8 cellular contexts compared by ENCODE assay signal in genomic region chr16:68328151-68328859, GRCh38. TPM values are rescaled to one million over a fixed set of nuclear protein-coding genes. Genes with fewer than 3 reads are reported as not detected.
DNase-seq lines count a peak whose midpoint lies in the region; ATAC-seq and TF ChIP-seq lines count a peak whose summit lies in the region.

No MANE protein-coding gene starts in this region.

- WGBS in ovary, 3 donors: 32 to 39% (median 36%) methylated on average over 13 of the region's 13 CpGs
- 36 to 37% methylated on average over 13 of the region's 13 CpGs for WGBS in tibial nerve, 2 donors

- TF ChIP-seq CTCF in ovary (IDR thresholded peaks at IDR 0.05) (peak in 2 of 3 donors; percentile 77 to 82), tibial nerve (IDR thresholded peaks at IDR 0.05) (peak; percentile 80 to 92 (median 87))

- H3K9me3 ChIP-seq in ovary: no peaks in the 10 kb centered on the region
- H3K9me3 ChIP-seq in tibial nerve: no peaks in the 10 kb centered on the region

- H3K27me3 ChIP-seq in ovary: no peaks in the 10 kb centered on the region
- H3K27me3 ChIP-seq in tibial nerve: no peaks in the 10 kb centered on the region

- no peak overlapping the region for H3K27ac Mint-ChIP-seq in activated naive CD4-positive, alpha-beta T cell treated with anti-CD3 and anti-CD28 coated beads for 36 hours

- H3K4me1 ChIP-seq in ovary (ENCODE audit: insufficient read depth) (no peaks in the 10 kb centered on the region), tibial nerve (peaks cover 0 to 24% (median 14%) of the 10 kb centered on the region in 4 donors)

- ATAC-seq in GM21619 (IDR thresholded peaks at IDR 0.05; ENCODE audit: unreplicated experiment): peak; percentile 81

- no peak overlapping the region for H3K4me3 Mint-ChIP-seq in activated naive CD4-positive, alpha-beta T cell treated with anti-CD3 and anti-CD28 coated beads for 36 hours

- CTCF ChIA-PET in activated naive CD4-positive, alpha-beta T cell treated with anti-CD3 and anti-CD28 coated beads for 36 hours (lab: Charles Lee): interaction anchor here (0.6 to 21.8 kb wide), 35 partner anchors 9 to 1366 kb away, joined by 3 to 459 read pairs (median 4); partner anchors contain the start of genes PLA2G15, PRMT7, SLC7A6 and SLC7A6OS

- H3K36me3 ChIP-seq in ovary (no peaks in the 10 kb centered on the region), tibial nerve (peaks cover 3 to 60% (median 7%) of the 10 kb centered on the region in 3 donors)

- H3K4me1 Mint-ChIP-seq in activated naive CD4-positive, alpha-beta T cell treated with anti-CD3 and anti-CD28 coated beads for 36 hours (ENCODE audit: low read depth): peaks cover 25% of the 10 kb centered on the region

- intact Hi-C loops in activated naive CD4-positive, alpha-beta T cell treated with anti-CD3 and anti-CD28 coated beads for 36 hours (cut with micrococcal nuclease): loop anchor here (1.0 to 2.0 kb wide), 4 partner anchors 18 to 88 kb away; partner anchors contain the start of gene SLC7A6OS
- intact Hi-C loops in ovary (cut with DNase I): loop anchor here (5.0 kb wide), 1 partner anchor 66 kb away; the partner anchor contains the start of gene SLC7A6 (in 4 of the 4)

- TF ChIP-seq POLR2A in ovary (IDR thresholded peaks at IDR 0.05): no peak
- TF ChIP-seq POLR2A in tibial nerve (IDR thresholded peaks at IDR 0.05): no peak

- no peaks in the 10 kb centered on the region for H3K27me3 Mint-ChIP-seq in activated naive CD4-positive, alpha-beta T cell treated with anti-CD3 and anti-CD28 coated beads for 36 hours (ENCODE audit: low read depth)

- H3K4me3 ChIP-seq in ovary (no peak overlapping the region), tibial nerve (no peak overlapping the region)

- peaks cover 14% of the 10 kb centered on the region for H3K36me3 Mint-ChIP-seq in activated naive CD4-positive, alpha-beta T cell treated with anti-CD3 and anti-CD28 coated beads for 36 hours (ENCODE audit: low read depth)

- TF ChIP-seq EP300 in ovary (IDR thresholded peaks at IDR 0.05) (no peak), tibial nerve (IDR thresholded peaks at IDR 0.05) (no peak)

- DNase-seq in D341Med (ENCODE audit: low spot score): peak; percentile 90
- DNase-seq in NAMALWA (ENCODE audit: low spot score): peak; percentile 89
- DNase-seq in SK-N-DZ (ENCODE audit: low spot score): peak; percentile 76
- DNase-seq in activated naive CD4-positive, alpha-beta T cell treated with anti-CD3 and anti-CD28 coated beads for 36 hours: peak; percentile 89
- DNase-seq in germinal center (ENCODE audit: low spot score): peak; percentile 87
- DNase-seq in ovary: peak; percentile 63 to 79 (median 70)
- DNase-seq in tibial nerve (ENCODE audit: low spot score in 2 of 2): peak; percentile 65 to 85

- H3K27ac ChIP-seq in ovary (no peak overlapping the region), tibial nerve (no peak overlapping the region)

- no peaks in the 10 kb centered on the region for H3K9me3 Mint-ChIP-seq in activated naive CD4-positive, alpha-beta T cell treated with anti-CD3 and anti-CD28 coated beads for 36 hours

RNA-seq across cellular contexts. Expression of gene PRMT7, which starts 17.5 kb away (rescaled TPM):
- polyA plus RNA-seq in SK-N-DZ (2014; cell fraction: cytosol; rRNA removed): 53.7 and 60.6 TPM in 2 replicates
- polyA plus RNA-seq in SK-N-DZ (2014; cell fraction: nucleus; rRNA removed): 116 and 144 TPM in 2 replicates
- total RNA-seq in activated naive CD4-positive, alpha-beta T cell treated with anti-CD3 and anti-CD28 coated beads for 36 hours: 10 to 100 TPM; 51.6 to 52.4 TPM
- total RNA-seq in ovary (10 to 100 TPM; 27.8 to 43.4 (median 37.8) TPM), tibial nerve (10 to 100 TPM; 74.1 to 91.5 (median 78.0) TPM)
- 10 to 100 TPM; 35.8 to 42.2 TPM for polyA plus RNA-seq in ovary

RNA-seq across cellular contexts. Expression of gene SLC7A6OS, which starts 17.6 kb away (rescaled TPM):
- polyA plus RNA-seq in SK-N-DZ (2014; cell fraction: cytosol; rRNA removed): 14.8 and 15.7 TPM in 2 replicates
- 33.2 and 43.1 TPM in 2 replicates for polyA plus RNA-seq in SK-N-DZ (2014; cell fraction: nucleus; rRNA removed)
- 10 to 100 TPM; 23.0 to 26.4 TPM for total RNA-seq in activated naive CD4-positive, alpha-beta T cell treated with anti-CD3 and anti-CD28 coated beads for 36 hours
- 10 to 100 TPM in 6 of 7 donors, 1 to 10 TPM in 1; 8.9 to 20.7 (median 17.6) TPM for total RNA-seq in ovary
- polyA plus RNA-seq in ovary: 10 to 100 TPM in 1 of 2 donors, 1 to 10 TPM in 1; 8.7 to 18.3 TPM
- total RNA-seq in tibial nerve: 10 to 100 TPM; 13.4 to 19.5 (median 14.2) TPM
